In genomic region chr3:41265823-41266273, GRCh38 we compare ENCODE assay signal across 16 cellular contexts.
DNase-seq lines count a peak whose midpoint lies in the region; ATAC-seq and TF ChIP-seq lines count a peak whose summit lies in the region.
"Had no signal": no experiment of that assay in that cellular context is flagged by ENCODE, and none has a peak within 500 bp of the region (broad histone marks: within the 10 kb centered on the region; RNA-seq: fewer than 3 reads in every experiment).

No MANE protein-coding gene starts in this region.

- H3F3A ChIP-seq in smooth muscle cell (ENCODE audit: low read depth): peaks cover 14% of the 10 kb centered on the region

- H4K20me1 ChIP-seq in smooth muscle cell (ENCODE audit: low read depth): no peaks in the 10 kb centered on the region

- intact Hi-C loops in Right ventricle myocardium inferior (cut with DNase I): no loop called here
- intact Hi-C loops in cardiac septum (cut with DNase I): no loop called here

- no peaks in the 10 kb centered on the region for H3K9me3 ChIP-seq in SJCRH30 (replicated peaks)
- H3K9me3 ChIP-seq in smooth muscle cell (replicated peaks; ENCODE audit: low read depth): no peaks in the 10 kb centered on the region

- no peak for TF ChIP-seq CTCF in smooth muscle cell (IDR thresholded peaks at IDR 0.05; ENCODE audit: borderline replicate concordance, insufficient read depth, poor library complexity, severe bottlenecking)

- H3K9ac ChIP-seq in smooth muscle cell (ENCODE audit: low read depth): no peak overlapping the region

- peak; percentile 44 for ATAC-seq in Right ventricle myocardium inferior
- ATAC-seq in GM19035 (IDR thresholded peaks at IDR 0.05; ENCODE audit: unreplicated experiment): no peak
- ATAC-seq in HG03025 (IDR thresholded peaks at IDR 0.05; ENCODE audit: low FRiP score, unreplicated experiment): no peak

- WGBS in smooth muscle cell (ENCODE audit: low lambda C conversion rate): 39% methylated on average over 3 of the region's 3 CpGs

- no peaks in the 10 kb centered on the region for H3K79me2 ChIP-seq in smooth muscle cell (ENCODE audit: low read depth)

- peak overlapping the region; percentile 20 for H3K4me2 ChIP-seq in smooth muscle cell

- H3K4me3 ChIP-seq in SJCRH30: no peak overlapping the region
- H3K4me3 ChIP-seq in smooth muscle cell: no peak overlapping the region
- H3K4me3 ChIP-seq: spleen had no signal

- DNase-seq in Right ventricle myocardium inferior (ENCODE audit: missing footprints) (no peak), cardiac septum (ENCODE audit: low spot score) (no peak), SJCRH30 (peak; percentile 58 to 59), fibroblast of peridontal ligament (ENCODE audit: extremely low read depth) (peak; percentile 29), smooth muscle cell (lab: John Stamatoyannopoulos, UW; ENCODE audit: unreplicated experiment) (no peak), NCI-H1417 treated with DMSO at 0.1 percent for 48 hours (lab: John Stamatoyannopoulos, UW) (no peak)
- DNase-seq: activated naive CD4-positive, alpha-beta T cell treated with Interleukin-2 at 50 U/mL for 16 hours; mesendoderm; NCI-H2081; nucleus accumbens; spleen; substantia nigra had no signal

- no peaks in the 10 kb centered on the region for H3K27me3 ChIP-seq in SJCRH30
- no peaks in the 10 kb centered on the region for H3K27me3 ChIP-seq in smooth muscle cell (ENCODE audit: low read depth)
- H3K27me3 ChIP-seq: spleen had no signal

- no peaks in the 10 kb centered on the region for H3K36me3 ChIP-seq in SJCRH30
- H3K36me3 ChIP-seq in smooth muscle cell (ENCODE audit: low read depth): no peaks in the 10 kb centered on the region
- H3K36me3 ChIP-seq: spleen had no signal

- H3K4me1 ChIP-seq in SJCRH30: peaks cover 9% of the 10 kb centered on the region
- no peaks in the 10 kb centered on the region for H3K4me1 ChIP-seq in smooth muscle cell (ENCODE audit: low read depth)

- peak overlapping the region; percentile 16; the same call in 1 of the 2 replicates for H3K27ac ChIP-seq in SJCRH30
- peak overlapping the region; percentile 78 for H3K27ac ChIP-seq in smooth muscle cell (ENCODE audit: low read depth)
- H3K27ac ChIP-seq: epithelial cell of prostate, spleen, VCaP had no signal

- H2AFZ ChIP-seq in smooth muscle cell (ENCODE audit: low read depth): no peak overlapping the region

Comparison
In these comparisons a context has a peak if more than half of its experiments do, and no peak if none do; other contexts are left out.
1. DNase-seq: peak in SJCRH30 (2 of 2) and fibroblast of peridontal ligament (single experiment); none in Right ventricle myocardium inferior (single experiment), cardiac septum (single experiment), smooth muscle cell (single experiment) and NCI-H1417 treated with DMSO at 0.1 percent for 48 hours (single experiment).